Comparison of ENCODE assay signal across 8 cellular contexts in the genomic region with DNA sequence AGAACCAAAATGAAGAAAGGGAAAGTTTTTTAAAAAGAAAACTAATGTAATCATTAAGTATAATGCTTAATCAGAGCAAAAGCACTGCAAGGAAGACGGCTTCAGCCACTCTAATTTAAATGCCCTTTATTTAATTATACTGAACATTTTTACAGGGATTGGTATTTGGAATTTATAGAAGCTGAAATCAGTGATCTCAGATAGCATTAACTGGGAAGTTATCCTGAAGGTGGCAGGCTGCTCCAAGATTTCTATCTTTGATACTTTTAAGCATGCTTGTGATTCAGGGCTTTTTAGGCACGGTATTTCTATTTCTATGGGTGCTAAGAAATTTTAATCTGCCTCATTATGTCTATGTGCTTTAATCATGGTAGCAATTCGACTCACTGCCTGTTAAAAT. TPM values are rescaled to one million over a fixed set of nuclear protein-coding genes. Genes with fewer than 3 reads are reported as not detected.
A peak's percentile ranks its signal among the peaks of the same experiment; 100 is the strongest.
DNase-seq lines count a peak whose midpoint lies in the region; ATAC-seq, FAIRE-seq and TF ChIP-seq lines count a peak whose summit lies in the region.

No MANE protein-coding gene starts in this region.

- H3K4me3 ChIP-seq in astrocyte (ENCODE audit: insufficient read depth, low read depth, low read length) (no peak overlapping the region), iPS-20b (ENCODE audit: low read length) (peak overlapping the region; percentile 79; the same call in 1 of the 2 replicates)

- peak; percentile 59 for DNase-seq in activated naive CD4-positive, alpha-beta T cell treated with anti-CD3 and anti-CD28 coated beads for 36 hours
- no peak for DNase-seq in activated naive CD4-positive, alpha-beta T cell treated with Interleukin-2 at 50 U/mL for 16 hours
- DNase-seq in NCI-H1694 (lab: John Stamatoyannopoulos, UW) (peak; percentile 51), astrocyte (ENCODE audit: low read depth) (peak; percentile 27), HuH-7.5 (ENCODE audit: low spot score) (no peak)

- peaks cover 4% of the 10 kb centered on the region for H3K36me3 Mint-ChIP-seq in activated naive CD4-positive, alpha-beta T cell treated with anti-CD3 and anti-CD28 coated beads for 36 hours (ENCODE audit: low read depth)
- H3K36me3 Mint-ChIP-seq in astrocyte (ENCODE audit: low read depth, unreplicated experiment), result no peaks in the 10 kb centered on the region
- peaks cover 6% of the 10 kb centered on the region for H3K36me3 Mint-ChIP-seq in stimulated activated memory B cell treated with anti-CD40 and anti-IgM and Interleukin-4, amounts not matched to agents 10 μg/mL and 1 μg/mL and 100 μg/mL, for 72 hours

- intact Hi-C loops in activated naive CD4-positive, alpha-beta T cell treated with anti-CD3 and anti-CD28 coated beads for 36 hours (cut with micrococcal nuclease), result loop anchor here (1.0 to 10.0 kb wide), 9 partner anchors 48 to 1933 kb away; partner anchors contain the start of genes MANEA and POU3F2

- no peak overlapping the region for H3K4me3 Mint-ChIP-seq in activated naive CD4-positive, alpha-beta T cell treated with anti-CD3 and anti-CD28 coated beads for 36 hours
- H3K4me3 Mint-ChIP-seq in astrocyte (ENCODE audit: unreplicated experiment), result peak overlapping the region; percentile 89
- no peak overlapping the region for H3K4me3 Mint-ChIP-seq in stimulated activated memory B cell treated with anti-CD40 and anti-IgM and Interleukin-4, amounts not matched to agents 10 μg/mL and 1 μg/mL and 100 μg/mL, for 72 hours

- CTCF ChIA-PET in activated naive CD4-positive, alpha-beta T cell treated with anti-CD3 and anti-CD28 coated beads for 36 hours (lab: Charles Lee), result interaction anchor here (0.9 to 3.2 kb wide), 16 partner anchors 9 to 272 kb away, joined by 3 to 34 read pairs (median 4); partner anchors contain the start of genes GPR63 and KLHL32

- peaks cover 33% of the 10 kb centered on the region for H3K79me2 ChIP-seq in astrocyte (ENCODE audit: insufficient read depth, low read length)

- no peak overlapping the region for H2AFZ ChIP-seq in astrocyte (ENCODE audit: low read depth, low read length)

- H3K4me2 ChIP-seq in astrocyte (ENCODE audit: low read length), result peak overlapping the region; percentile 92

- no peak for FAIRE-seq in astrocyte (lab: Jason Lieb, UNC)

- no peak overlapping the region for H3K27ac Mint-ChIP-seq in activated naive CD4-positive, alpha-beta T cell treated with anti-CD3 and anti-CD28 coated beads for 36 hours
- peak overlapping the region; percentile 88 for H3K27ac Mint-ChIP-seq in astrocyte (ENCODE audit: unreplicated experiment)
- H3K27ac Mint-ChIP-seq in stimulated activated memory B cell treated with anti-CD40 and anti-IgM and Interleukin-4, amounts not matched to agents 10 μg/mL and 1 μg/mL and 100 μg/mL, for 72 hours, result peak overlapping the region; percentile 91

- H3K36me3 ChIP-seq in astrocyte (ENCODE audit: insufficient read depth, low read length) (peaks cover 6% of the 10 kb centered on the region), iPS-20b (ENCODE audit: insufficient read depth, low read depth, low read length) (peaks cover 25% of the 10 kb centered on the region)

- H3K27me3 Mint-ChIP-seq in activated naive CD4-positive, alpha-beta T cell treated with anti-CD3 and anti-CD28 coated beads for 36 hours (ENCODE audit: low read depth), result peaks cover 9% of the 10 kb centered on the region
- H3K27me3 Mint-ChIP-seq in astrocyte (ENCODE audit: low read depth, unreplicated experiment), result no peaks in the 10 kb centered on the region
- peaks cover 13% of the 10 kb centered on the region for H3K27me3 Mint-ChIP-seq in stimulated activated memory B cell treated with anti-CD40 and anti-IgM and Interleukin-4, amounts not matched to agents 10 μg/mL and 1 μg/mL and 100 μg/mL, for 72 hours

- H4K20me1 ChIP-seq in astrocyte (ENCODE audit: insufficient read depth, low read length), result no peaks in the 10 kb centered on the region

- H3K4me1 Mint-ChIP-seq in activated naive CD4-positive, alpha-beta T cell treated with anti-CD3 and anti-CD28 coated beads for 36 hours (ENCODE audit: low read depth), result peaks cover 27% of the 10 kb centered on the region
- H3K4me1 Mint-ChIP-seq in astrocyte (ENCODE audit: low read depth, unreplicated experiment), result peaks cover 10% of the 10 kb centered on the region
- peaks cover 28% of the 10 kb centered on the region for H3K4me1 Mint-ChIP-seq in stimulated activated memory B cell treated with anti-CD40 and anti-IgM and Interleukin-4, amounts not matched to agents 10 μg/mL and 1 μg/mL and 100 μg/mL, for 72 hours

- no peaks in the 10 kb centered on the region for H3K9me3 Mint-ChIP-seq in activated naive CD4-positive, alpha-beta T cell treated with anti-CD3 and anti-CD28 coated beads for 36 hours
- H3K9me3 Mint-ChIP-seq in astrocyte (ENCODE audit: unreplicated experiment), result no peaks in the 10 kb centered on the region
- H3K9me3 Mint-ChIP-seq in stimulated activated memory B cell treated with anti-CD40 and anti-IgM and Interleukin-4, amounts not matched to agents 10 μg/mL and 1 μg/mL and 100 μg/mL, for 72 hours, result no peaks in the 10 kb centered on the region

- H3K27me3 ChIP-seq in astrocyte (ENCODE audit: insufficient read depth, low read length) (no peaks in the 10 kb centered on the region), iPS-20b (ENCODE audit: insufficient read depth, low read length) (no peaks in the 10 kb centered on the region)

- H3K9me3 ChIP-seq in astrocyte (ENCODE audit: insufficient read depth, low read depth, low read length) (no peaks in the 10 kb centered on the region), iPS-20b (ENCODE audit: insufficient read depth, low read depth, low read length) (no peaks in the 10 kb centered on the region)

- TF ChIP-seq CTCF in astrocyte (IDR thresholded peaks at IDR 0.05; ENCODE audit: insufficient read depth, low read depth, low read length), result peak; percentile 53

- H3K27ac ChIP-seq in astrocyte (ENCODE audit: low read depth, low read length) (no peak overlapping the region), iPS-20b (ENCODE audit: low read length) (no peak overlapping the region)

- no peak for ATAC-seq in stimulated activated memory B cell treated with anti-CD40 and anti-IgM and Interleukin-4, amounts not matched to agents 10 μg/mL and 1 μg/mL and 100 μg/mL, for 72 hours
- ATAC-seq in HG02840 (IDR thresholded peaks at IDR 0.05; ENCODE audit: low FRiP score, unreplicated experiment), result no peak

- peak overlapping the region; percentile 90 for H3K9ac ChIP-seq in astrocyte (ENCODE audit: low read length)
- H3K9ac ChIP-seq in iPS-20b (ENCODE audit: low read depth, low read length), result peak overlapping the region; percentile 84; the same call in 1 of the 2 replicates

- H3K4me1 ChIP-seq in astrocyte (ENCODE audit: insufficient read depth, low read length) (peaks cover 3% of the 10 kb centered on the region), iPS-20b (ENCODE audit: insufficient read depth, low read length) (peaks cover 8% of the 10 kb centered on the region; the same call in 1 of the 2 replicates)

RNA-seq across cellular contexts. Expression of gene NDUFAF4, which starts 1.3 kb away (rescaled TPM):
- 10 to 100 TPM; 49.5 to 53.3 TPM for total RNA-seq in activated naive CD4-positive, alpha-beta T cell treated with anti-CD3 and anti-CD28 coated beads for 36 hours
- 38.6 TPM in 2 replicates for total RNA-seq in astrocyte

RNA-seq across cellular contexts. Expression of gene KLHL32, which starts 25.5 kb away (rescaled TPM):
- total RNA-seq in activated naive CD4-positive, alpha-beta T cell treated with anti-CD3 and anti-CD28 coated beads for 36 hours, result 1 to 10 TPM; 1.2 to 1.9 TPM
- total RNA-seq in astrocyte, result 0.41 TPM in 1 of 2 replicates, not detected in the other

Comparison
In these comparisons a context has a peak if more than half of its experiments do, and no peak if none do; other contexts are left out.
1. DNase-seq: peak in activated naive CD4-positive, alpha-beta T cell treated with anti-CD3 and anti-CD28 coated beads for 36 hours (single experiment), NCI-H1694 (single experiment) and astrocyte (single experiment); none in activated naive CD4-positive, alpha-beta T cell treated with Interleukin-2 at 50 U/mL for 16 hours (single experiment) and HuH-7.5 (single experiment).